ENCODE assay signal across 8 cellular contexts in the genomic region with DNA sequence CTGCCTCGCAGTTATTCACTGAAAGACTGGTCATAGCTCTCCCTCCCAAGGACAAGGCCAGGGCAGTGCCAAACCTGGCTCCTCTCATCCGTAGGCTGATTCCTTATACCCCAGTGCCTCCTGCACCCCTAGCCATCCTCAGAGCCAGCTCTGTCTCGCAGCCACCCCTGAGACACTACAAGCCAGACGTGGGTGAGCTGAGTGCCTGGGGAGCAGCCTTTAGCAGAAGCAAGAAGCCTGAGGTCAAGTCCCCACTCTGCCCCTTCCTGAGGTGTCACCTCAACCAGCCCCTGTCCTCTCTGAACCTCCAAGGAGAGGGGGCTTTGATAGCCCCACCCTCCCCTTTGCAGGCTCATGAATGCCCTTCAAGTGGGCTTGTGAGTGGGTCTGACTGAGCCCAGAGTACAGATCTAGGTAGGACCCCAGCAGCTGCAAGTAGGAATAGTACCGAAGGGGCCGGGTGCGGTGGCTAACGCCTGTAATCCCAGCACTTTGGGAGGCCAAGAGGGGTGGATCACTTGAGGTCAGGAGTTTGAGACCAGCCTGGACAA. TPM values are rescaled to one million over a fixed set of nuclear protein-coding genes. Genes with fewer than 3 reads are reported as not detected.
DNase-seq lines count a peak whose midpoint lies in the region; ATAC-seq and TF ChIP-seq lines count a peak whose summit lies in the region.

No MANE protein-coding gene starts in this region.

- no peak overlapping the region for H3K4ac ChIP-seq in neuronal stem cell (ENCODE audit: low read length)

- H3K4me2 ChIP-seq in neuronal stem cell (ENCODE audit: insufficient read depth, low read length, poor library complexity, severe bottlenecking) = peak overlapping the region; percentile 80

- peaks cover 22% of the 10 kb centered on the region for H3K79me1 ChIP-seq in neuronal stem cell (ENCODE audit: low read depth, low read length)

- H3K9me3 ChIP-seq in CD4-positive, CD25-positive, alpha-beta regulatory T cell (ENCODE audit: control insufficient read depth in 2 of 2, low read length in 2 of 2) = no peaks in the 10 kb centered on the region
- H3K9me3 ChIP-seq in effector memory CD4-positive, alpha-beta T cell (ENCODE audit: control insufficient read depth, low read length) = no peaks in the 10 kb centered on the region
- H3K9me3 ChIP-seq in neuronal stem cell (replicated peaks in 1 of 2; ENCODE audit: control insufficient read depth in 2 of 2, insufficient read depth in 1 of 2, low read depth in 1 of 2, low read length in 2 of 2) = no peaks in the 10 kb centered on the region

- no peak for DNase-seq in CD4-positive, CD25-positive, alpha-beta regulatory T cell
- no peak for DNase-seq in NB4 (ENCODE audit: low read depth)
- no peak for DNase-seq in effector memory CD4-positive, alpha-beta T cell
- no peak for DNase-seq in neuronal stem cell (ENCODE audit: low spot score)
- DNase-seq in LoVo (ENCODE audit: low spot score) = no peak
- DNase-seq in NCI-H748 (lab: John Stamatoyannopoulos, UW; ENCODE audit: unreplicated experiment) = no peak
- DNase-seq in NCI-H1417 (lab: John Stamatoyannopoulos, UW) = no peak
- no peak for DNase-seq in amniotic stem cell (lab: John Stamatoyannopoulos, UW)

- H4K91ac ChIP-seq in neuronal stem cell (ENCODE audit: low read depth, low read length, poor library complexity) = no peak overlapping the region

- ATAC-seq in CD4-positive, CD25-positive, alpha-beta regulatory T cell (ENCODE audit: low read depth in 2 of 2) = no peak

- H3K4me3 Mint-ChIP-seq in CD4-positive, CD25-positive, alpha-beta regulatory T cell = peak overlapping the region; percentile 89 to 97 (median 96)

- H4K8ac ChIP-seq in neuronal stem cell (ENCODE audit: low read depth, low read length) = no peak overlapping the region

- peak overlapping the region; percentile 36 for H2AK5ac ChIP-seq in neuronal stem cell (ENCODE audit: low read depth, low read length)

- H2BK5ac ChIP-seq in neuronal stem cell (ENCODE audit: low read length) = no peak overlapping the region

- peak overlapping the region; percentile 56 for H3K9ac ChIP-seq in neuronal stem cell (ENCODE audit: low read depth, low read length, poor library complexity)

- H3K36me3 ChIP-seq in CD4-positive, CD25-positive, alpha-beta regulatory T cell (ENCODE audit: control insufficient read depth, insufficient read depth, low read length) = no peaks in the 10 kb centered on the region
- peaks cover 5% of the 10 kb centered on the region for H3K36me3 ChIP-seq in effector memory CD4-positive, alpha-beta T cell (ENCODE audit: control insufficient read depth, insufficient read depth, low read length)
- peaks cover 12 to 25% of the 10 kb centered on the region in 2 donors for H3K36me3 ChIP-seq in neuronal stem cell (replicated peaks in 1 of 2; ENCODE audit: control insufficient read depth in 2 of 2, insufficient read depth in 2 of 2, low read length in 2 of 2)

- H3K36me3 Mint-ChIP-seq in CD4-positive, CD25-positive, alpha-beta regulatory T cell = no peaks in the 10 kb centered on the region

- no CpG with 5 or more reads among the region's 8 CpGs for WGBS in neuronal stem cell (ENCODE audit: extremely low coverage in 2 of 2, insufficient read length in 2 of 2, insufficient replicate concordance in 1 of 2), 2 donors

- no peaks in the 10 kb centered on the region for H3K9me3 Mint-ChIP-seq in CD4-positive, CD25-positive, alpha-beta regulatory T cell

- H3K4me1 Mint-ChIP-seq in CD4-positive, CD25-positive, alpha-beta regulatory T cell = peaks cover 0 to 29% (median 18%) of the 10 kb centered on the region in 4 donors

- H3K27ac ChIP-seq in CD4-positive, CD25-positive, alpha-beta regulatory T cell (ENCODE audit: insufficient read depth, low read length, poor library complexity, severe bottlenecking) = no peak overlapping the region
- no peak overlapping the region for H3K27ac ChIP-seq in effector memory CD4-positive, alpha-beta T cell (ENCODE audit: insufficient read depth, low read length, poor library complexity, severe bottlenecking)
- H3K27ac ChIP-seq in neuronal stem cell (replicated peaks; ENCODE audit: low read length) = no peak overlapping the region

- H3K14ac ChIP-seq in neuronal stem cell (ENCODE audit: low read length) = no peak overlapping the region

- H2BK12ac ChIP-seq in neuronal stem cell (ENCODE audit: low read length) = no peak overlapping the region

- no peak overlapping the region for H3K4me3 ChIP-seq in CD4-positive, CD25-positive, alpha-beta regulatory T cell (ENCODE audit: low read depth, low read length)
- H3K4me3 ChIP-seq in NB4 (ENCODE audit: low read depth, low read length) (peak overlapping the region; percentile 68), neuronal stem cell (ENCODE audit: low read length in 2 of 2) (peak overlapping the region; percentile 31 to 92)
- H3K4me3 ChIP-seq in effector memory CD4-positive, alpha-beta T cell (ENCODE audit: insufficient read depth, low read depth, low read length, poor library complexity, severe bottlenecking) = peak overlapping the region; percentile 60

- TF ChIP-seq POLR2A in NB4 (IDR thresholded peaks at IDR 0.05; ENCODE audit: extremely low read depth, insufficient read length) = no peak

- no peaks in the 10 kb centered on the region for H3K27me3 ChIP-seq in CD4-positive, CD25-positive, alpha-beta regulatory T cell (ENCODE audit: control insufficient read depth, insufficient read depth, low read length)
- no peaks in the 10 kb centered on the region for H3K27me3 ChIP-seq in effector memory CD4-positive, alpha-beta T cell (replicated peaks; ENCODE audit: control insufficient read depth, insufficient read depth, low read length, poor library complexity, severe bottlenecking)
- H3K27me3 ChIP-seq in neuronal stem cell (ENCODE audit: control insufficient read depth in 3 of 3, insufficient read depth in 3 of 3, low read depth in 1 of 3, low read length in 3 of 3) = no peaks in the 10 kb centered on the region

- peaks cover 30% of the 10 kb centered on the region for H3K4me1 ChIP-seq in CD4-positive, CD25-positive, alpha-beta regulatory T cell (ENCODE audit: control insufficient read depth, insufficient read depth, low read length, poor library complexity, severe bottlenecking)
- peaks cover 18% of the 10 kb centered on the region for H3K4me1 ChIP-seq in effector memory CD4-positive, alpha-beta T cell (ENCODE audit: control insufficient read depth, insufficient read depth, low read length, poor library complexity, severe bottlenecking)
- peaks cover 10 to 11% of the 10 kb centered on the region in 2 donors for H3K4me1 ChIP-seq in neuronal stem cell (ENCODE audit: control insufficient read depth in 2 of 2, insufficient read depth in 1 of 2, low read depth in 1 of 2, low read length in 2 of 2)

- TF ChIP-seq CTCF in NB4 (IDR thresholded peaks at IDR 0.05; ENCODE audit: low read depth, low read length) = no peak

- peak overlapping the region; percentile 85 to 98 (median 96) for H3K27ac Mint-ChIP-seq in CD4-positive, CD25-positive, alpha-beta regulatory T cell

- H3K23ac ChIP-seq in neuronal stem cell (ENCODE audit: low read depth, low read length, poor library complexity) = no peak overlapping the region

- no peak overlapping the region for H2BK15ac ChIP-seq in neuronal stem cell (ENCODE audit: low read length)

- no peak overlapping the region for H2BK120ac ChIP-seq in neuronal stem cell (ENCODE audit: low read depth, low read length)

- H2AFZ ChIP-seq in neuronal stem cell (ENCODE audit: low read length) = peak overlapping the region; percentile 99

- H3K27me3 Mint-ChIP-seq in CD4-positive, CD25-positive, alpha-beta regulatory T cell = no peaks in the 10 kb centered on the region

- peak overlapping the region; percentile 60 for H3K18ac ChIP-seq in neuronal stem cell (ENCODE audit: low read length)

RNA-seq across cellular contexts. Expression of gene AKAP8L, which starts 14.8 kb away (rescaled TPM):
- total RNA-seq in CD4-positive, CD25-positive, alpha-beta regulatory T cell = 142 TPM
- polyA plus RNA-seq in CD4-positive, CD25-positive, alpha-beta regulatory T cell = 10 to 100 TPM; 30.0 to 41.3 (median 35.9) TPM
- 180 TPM for polyA plus RNA-seq in neuronal stem cell (2013, experiment 1 of 2)
- 175 TPM for polyA plus RNA-seq in neuronal stem cell (2013, experiment 2 of 2)

RNA-seq across cellular contexts. Expression of gene WIZ, which starts 16.2 kb away (rescaled TPM):
- 17.6 TPM for total RNA-seq in CD4-positive, CD25-positive, alpha-beta regulatory T cell
- polyA plus RNA-seq in CD4-positive, CD25-positive, alpha-beta regulatory T cell = 1 to 10 TPM in 2 of 4 donors, under 1 TPM in 2; 0.25 to 1.5 (median 0.71) TPM
- polyA plus RNA-seq in neuronal stem cell (2013, experiment 1 of 2) = 35.1 TPM
- 35.0 TPM for polyA plus RNA-seq in neuronal stem cell (2013, experiment 2 of 2)

RNA-seq across cellular contexts. Expression of gene RASAL3, which starts 30.8 kb away (rescaled TPM):
- 122 TPM for total RNA-seq in CD4-positive, CD25-positive, alpha-beta regulatory T cell
- 10 to 100 TPM; 25.3 to 64.3 (median 35.6) TPM for polyA plus RNA-seq in CD4-positive, CD25-positive, alpha-beta regulatory T cell
- 0.04 TPM for polyA plus RNA-seq in neuronal stem cell (2013, experiment 1 of 2)
- polyA plus RNA-seq in neuronal stem cell (2013, experiment 2 of 2) = 0.06 TPM

RNA-seq across cellular contexts. Expression of gene PGLYRP2, which starts 45.7 kb away (rescaled TPM):
- total RNA-seq in CD4-positive, CD25-positive, alpha-beta regulatory T cell = not detected
- polyA plus RNA-seq in CD4-positive, CD25-positive, alpha-beta regulatory T cell = under 1 TPM in 2 of 4 donors, not detected in 2; 0.10 to 0.12 TPM
- not detected for polyA plus RNA-seq in neuronal stem cell (2013, experiment 1 of 2)
- polyA plus RNA-seq in neuronal stem cell (2013, experiment 2 of 2) = not detected

RNA-seq across cellular contexts. Expression of gene AKAP8, which starts 54.0 kb away (rescaled TPM):
- total RNA-seq in CD4-positive, CD25-positive, alpha-beta regulatory T cell = 79.1 TPM
- polyA plus RNA-seq in CD4-positive, CD25-positive, alpha-beta regulatory T cell = 10 to 100 TPM; 11.3 to 15.6 (median 13.6) TPM
- 15.0 TPM for polyA plus RNA-seq in neuronal stem cell (2013, experiment 1 of 2)
- 15.2 TPM for polyA plus RNA-seq in neuronal stem cell (2013, experiment 2 of 2)
